ENCODE assay signal across 8 cellular contexts in genomic region chr3:179852117-179852886, GRCh38.
DNase-seq lines count a peak whose midpoint lies in the region; ATAC-seq and TF ChIP-seq lines count a peak whose summit lies in the region.

No MANE protein-coding gene starts in this region.

- H3K4me2 ChIP-seq in neural progenitor cell = no peak overlapping the region

- H3K27ac ChIP-seq in neural progenitor cell = no peak overlapping the region

- no peak overlapping the region for H3K27ac Mint-ChIP-seq in activated naive CD4-positive, alpha-beta T cell treated with anti-CD3 and anti-CD28 coated beads, Interleukin-2, amount 50 U/mL, for 72 hours
- H3K27ac Mint-ChIP-seq in neural progenitor cell (no peak overlapping the region), nephron progenitor cell (no peak overlapping the region)

- H3K4me1 ChIP-seq in neural progenitor cell = no peaks in the 10 kb centered on the region

- no peak overlapping the region for H2AFZ ChIP-seq in neural progenitor cell (replicated peaks)

- TF ChIP-seq CTCF in neural progenitor cell (IDR thresholded peaks at IDR 0.05) = peak; percentile 20
- TF ChIP-seq CTCF in nephron progenitor cell (IDR thresholded peaks at IDR 0.05) = no peak

- H3K9me3 Mint-ChIP-seq in activated naive CD4-positive, alpha-beta T cell treated with anti-CD3 and anti-CD28 coated beads, Interleukin-2, amount 50 U/mL, for 72 hours = no peaks in the 10 kb centered on the region
- H3K9me3 Mint-ChIP-seq in neural progenitor cell = no peaks in the 10 kb centered on the region
- no peaks in the 10 kb centered on the region for H3K9me3 Mint-ChIP-seq in nephron progenitor cell

- H3K27me3 ChIP-seq in neural progenitor cell = no peaks in the 10 kb centered on the region

- H3K27me3 Mint-ChIP-seq in neural progenitor cell (ENCODE audit: insufficient read depth, low read depth) = no peaks in the 10 kb centered on the region
- H3K27me3 Mint-ChIP-seq in nephron progenitor cell (ENCODE audit: low read depth, poor library complexity) = no peaks in the 10 kb centered on the region

- no peaks in the 10 kb centered on the region for H3K9me3 ChIP-seq in neural progenitor cell (ENCODE audit: low read depth)

- no peaks in the 10 kb centered on the region for H3K79me2 ChIP-seq in neural progenitor cell (ENCODE audit: low read depth)

- H3K9ac ChIP-seq in neural progenitor cell = no peak overlapping the region

- H3K4me3 Mint-ChIP-seq in neural progenitor cell (no peak overlapping the region), nephron progenitor cell (no peak overlapping the region)

- no peaks in the 10 kb centered on the region for H3F3A ChIP-seq in neural progenitor cell (ENCODE audit: low read depth)

- TF ChIP-seq POLR2A in erythroblast (IDR thresholded peaks at IDR 0.05; ENCODE audit: low read length) = no peak

- ATAC-seq in activated naive CD4-positive, alpha-beta T cell treated with anti-CD3 and anti-CD28 coated beads, Interleukin-2, amount 50 U/mL, for 72 hours = peak; percentile 64 to 80
- ATAC-seq in HG03280 (IDR thresholded peaks at IDR 0.05; ENCODE audit: unreplicated experiment) = peak; percentile 59

- H3K4me3 ChIP-seq in neural progenitor cell = no peak overlapping the region

- H4K20me1 ChIP-seq in neural progenitor cell (ENCODE audit: low read depth) = no peaks in the 10 kb centered on the region

- DNase-seq in activated naive CD4-positive, alpha-beta T cell treated with anti-CD3 and anti-CD28 coated beads, Interleukin-2, amount 50 U/mL, for 72 hours (ENCODE audit: low spot score in 2 of 2) = no peak
- DNase-seq in activated naive CD4-positive, alpha-beta T cell treated with anti-CD3 and anti-CD28 coated beads, Interleukin-2, amount 50 U/mL, for 16 hours = no peak
- DNase-seq in UCSD-AML1 (lab: John Stamatoyannopoulos, UW; ENCODE audit: unreplicated experiment) = peak; percentile 11
- peak; percentile 26 for DNase-seq in neural progenitor cell (ENCODE audit: low spot score)
- no peak for DNase-seq in nephron progenitor cell
- DNase-seq in NK-92 treated with Interleukin-12 subunit alpha and Interleukin-12 subunit beta, amount 100 ng/mL, for 24 hours (lab: John Stamatoyannopoulos, UW) = no peak
- no peak for DNase-seq in erythroblast (lab: John Stamatoyannopoulos, UW)

- H3K4me1 Mint-ChIP-seq in neural progenitor cell (no peaks in the 10 kb centered on the region), nephron progenitor cell (no peaks in the 10 kb centered on the region)

- H3K36me3 Mint-ChIP-seq in activated naive CD4-positive, alpha-beta T cell treated with anti-CD3 and anti-CD28 coated beads, Interleukin-2, amount 50 U/mL, for 72 hours = no peaks in the 10 kb centered on the region
- H3K36me3 Mint-ChIP-seq in neural progenitor cell (no peaks in the 10 kb centered on the region), nephron progenitor cell (ENCODE audit: low read depth) (no peaks in the 10 kb centered on the region)

- H3K36me3 ChIP-seq in neural progenitor cell = no peaks in the 10 kb centered on the region

Comparison
In these comparisons a context has a peak if more than half of its experiments do, and no peak if none do; other contexts are left out.
1. DNase-seq: peak in UCSD-AML1 (single experiment) and neural progenitor cell (single experiment); none in activated naive CD4-positive, alpha-beta T cell treated with anti-CD3 and anti-CD28 coated beads, Interleukin-2, amount 50 U/mL, for 72 hours (0 of 2), activated naive CD4-positive, alpha-beta T cell treated with anti-CD3 and anti-CD28 coated beads, Interleukin-2, amount 50 U/mL, for 16 hours (single experiment), nephron progenitor cell (single experiment), NK-92 treated with Interleukin-12 subunit alpha and Interleukin-12 subunit beta, amount 100 ng/mL, for 24 hours (single experiment) and erythroblast (0 of 2).